ENCODE assay signal across 8 cellular contexts in the genomic region with DNA sequence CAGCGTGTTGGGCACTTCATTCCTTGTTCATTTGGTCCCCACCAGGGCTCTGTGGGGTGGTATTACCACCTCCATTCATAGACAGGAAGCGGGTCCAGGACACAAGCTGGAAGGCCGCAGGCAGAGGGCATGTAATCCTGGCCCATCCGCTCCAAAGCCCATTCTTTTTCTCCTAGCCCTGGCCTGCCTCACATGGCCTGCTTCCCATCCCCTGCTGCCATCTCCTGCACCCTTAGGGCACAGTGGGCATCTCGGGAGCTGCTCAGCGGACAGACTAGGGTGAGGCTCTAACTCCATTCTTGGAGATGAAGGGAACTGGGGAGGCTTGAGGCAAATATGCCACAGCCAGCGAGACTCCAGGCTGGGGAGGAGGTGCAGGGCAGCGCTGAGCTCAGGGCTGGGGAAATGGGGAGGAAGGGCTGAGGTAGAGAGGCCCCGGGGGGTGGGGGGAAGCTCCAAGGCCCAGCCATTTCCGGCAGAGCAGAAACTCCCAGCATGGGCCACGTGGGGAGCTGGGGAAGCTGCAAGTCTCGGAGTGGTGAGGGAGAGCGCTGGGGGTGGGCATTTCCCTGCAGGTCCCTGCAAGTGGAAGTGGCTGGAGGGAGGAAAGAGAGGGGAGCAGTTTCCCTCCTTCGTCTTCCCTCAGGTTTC. TPM values are rescaled to one million over a fixed set of nuclear protein-coding genes. Genes with fewer than 3 reads are reported as not detected.
DNase-seq lines count a peak whose midpoint lies in the region; ATAC-seq and TF ChIP-seq lines count a peak whose summit lies in the region.

No MANE protein-coding gene starts in this region.

- no peaks in the 10 kb centered on the region for H3K9me2 ChIP-seq in SK-N-SH

- no peaks in the 10 kb centered on the region for H3K36me3 ChIP-seq in SK-N-SH (replicated peaks in 1 of 2; ENCODE audit: control insufficient read depth in 1 of 2, insufficient read depth in 2 of 2, low read length in 1 of 2)
- H3K36me3 ChIP-seq in trophoblast cell (ENCODE audit: control insufficient read depth in 1 of 2, insufficient read depth in 2 of 2, low read length in 2 of 2): no peaks in the 10 kb centered on the region

- H3K27me3 ChIP-seq in SK-N-SH (ENCODE audit: insufficient read depth) (no peaks in the 10 kb centered on the region), trophoblast cell (ENCODE audit: insufficient read depth, low read length) (no peaks in the 10 kb centered on the region)

- H3K23ac ChIP-seq in trophoblast cell (ENCODE audit: low read length): no peak overlapping the region

- H3F3A ChIP-seq in SK-N-SH (replicated peaks; ENCODE audit: insufficient read depth): peaks cover 10% of the 10 kb centered on the region

- no peak overlapping the region for H2BK12ac ChIP-seq in trophoblast cell (ENCODE audit: low read length)

- no peak for TF ChIP-seq EP300 in SK-N-SH (IDR thresholded peaks at IDR 0.05; ENCODE audit: borderline replicate concordance in 1 of 2, low read depth in 1 of 2, low read length in 1 of 2)

- H4K8ac ChIP-seq in trophoblast cell (ENCODE audit: low read depth, low read length): peak overlapping the region; percentile 5

- H2BK5ac ChIP-seq in trophoblast cell (ENCODE audit: low read depth, low read length, poor library complexity): no peak overlapping the region

- no peak overlapping the region for H2BK120ac ChIP-seq in trophoblast cell (ENCODE audit: insufficient read depth, low read length, poor library complexity)

- peaks cover 2% of the 10 kb centered on the region for H3K79me1 ChIP-seq in trophoblast cell (ENCODE audit: low read length)

- H2AK5ac ChIP-seq in trophoblast cell (ENCODE audit: low read length): no peak overlapping the region

- no peak for ATAC-seq in GM19324 (IDR thresholded peaks at IDR 0.05; ENCODE audit: low FRiP score, unreplicated experiment)
- ATAC-seq in HG03521 (IDR thresholded peaks at IDR 0.05; ENCODE audit: unreplicated experiment): no peak

- DNase-seq in GM12865 (ENCODE audit: low read depth): peak; percentile 68
- peak; percentile 50 for DNase-seq in SK-N-SH
- DNase-seq in central memory CD4-positive, alpha-beta T cell: peak; percentile 42
- DNase-seq in trophoblast cell: no peak
- no peak for DNase-seq in germinal center (ENCODE audit: low spot score)
- no peak for DNase-seq in GM10266 (ENCODE audit: extremely low spot score)

- H3K4me1 ChIP-seq in SK-N-SH (ENCODE audit: control insufficient read depth in 1 of 2, insufficient read depth in 2 of 2, low read depth in 1 of 2, low read length in 1 of 2): peaks cover 4 to 6% of the 10 kb centered on the region in 2 experiments; a peak in 2 of 4 replicates
- peaks cover 11 to 13% of the 10 kb centered on the region in 2 experiments for H3K4me1 ChIP-seq in trophoblast cell (ENCODE audit: control insufficient read depth in 1 of 2, insufficient read depth in 2 of 2, low read length in 2 of 2)

- H4K12ac ChIP-seq in trophoblast cell (ENCODE audit: low read depth, low read length): no peak overlapping the region

- no peak overlapping the region for H3K18ac ChIP-seq in trophoblast cell (ENCODE audit: low read length)

- H3K79me2 ChIP-seq in SK-N-SH (ENCODE audit: insufficient read depth) (no peaks in the 10 kb centered on the region), trophoblast cell (ENCODE audit: control insufficient read depth, insufficient read depth, low read length, poor library complexity) (no peaks in the 10 kb centered on the region)

- TF ChIP-seq CTCF in GM12865 (IDR thresholded peaks at IDR 0.05; ENCODE audit: insufficient read depth, low read depth, low read length, missing control alignments) (no peak), SK-N-SH (IDR thresholded peaks at IDR 0.05) (no peak), GM10266 (IDR thresholded peaks at IDR 0.05; ENCODE audit: control insufficient read depth, insufficient read depth, low read depth, missing control alignments) (no peak)

- WGBS in SK-N-SH (ENCODE audit: low lambda C conversion rate): 72% methylated on average over 13 of the region's 14 CpGs
- WGBS in trophoblast cell (ENCODE audit: extremely low coverage, insufficient coverage, insufficient read length): no CpG with 5 or more reads among the region's 14 CpGs

- H3K4me2 ChIP-seq in SK-N-SH (no peak overlapping the region), trophoblast cell (ENCODE audit: low read length) (no peak overlapping the region)

- CTCF ChIA-PET in SK-N-SH (lab: Yijun Ruan, JAX): interaction anchor here (1.0 to 2.9 kb wide), 4 partner anchors 10 to 251 kb away, joined by 3 to 28 read pairs (median 4); no protein-coding TSS in a partner anchor

- H3K9me3 ChIP-seq in SK-N-SH (no peaks in the 10 kb centered on the region), trophoblast cell (ENCODE audit: insufficient read depth, low read depth, low read length) (no peaks in the 10 kb centered on the region)

- H3K27ac ChIP-seq in SK-N-SH (ENCODE audit: low read depth in 2 of 2, low read length in 1 of 2) (no peak overlapping the region), trophoblast cell (ENCODE audit: low read depth, low read length) (no peak overlapping the region)

- no peaks in the 10 kb centered on the region for H4K20me1 ChIP-seq in SK-N-SH (ENCODE audit: insufficient read depth)

- no peak overlapping the region for H3K4ac ChIP-seq in trophoblast cell (ENCODE audit: low read depth, low read length)

- no peak overlapping the region for H3K9ac ChIP-seq in SK-N-SH
- H3K9ac ChIP-seq in trophoblast cell (ENCODE audit: low read length): no peak overlapping the region

- H3K4me3 ChIP-seq in GM12865 (ENCODE audit: low read depth, low read length): no peak overlapping the region
- H3K4me3 ChIP-seq in SK-N-SH (ENCODE audit: low read depth in 2 of 2, low read length in 1 of 2): no peak overlapping the region
- H3K4me3 ChIP-seq in trophoblast cell (ENCODE audit: low read depth, low read length): no peak overlapping the region

- H2AFZ ChIP-seq in SK-N-SH (ENCODE audit: low read depth) (no peak overlapping the region), trophoblast cell (ENCODE audit: insufficient read depth, low read length, poor library complexity) (peak overlapping the region; percentile 15)

- H3K14ac ChIP-seq in trophoblast cell (ENCODE audit: low read length): peak overlapping the region; percentile 1

- no peak overlapping the region for H4K91ac ChIP-seq in trophoblast cell (ENCODE audit: low read depth, low read length)

- TF ChIP-seq RAD21 in SK-N-SH (IDR thresholded peaks at IDR 0.05; ENCODE audit: low read length): no peak

- POLR2A ChIA-PET in SK-N-SH (lab: Yijun Ruan, JAX): interaction anchor here (0.6 kb wide), 1 partner anchor 58 kb away, joined by 3 read pairs; the partner anchor contains the start of gene CENATAC

TF ChIP-seq in SK-N-SH, 30 proteins besides CTCF, POLR2A, EP300 and RAD21 (continues in another document):
- TF ChIP-seq RCOR1 (IDR thresholded peaks at IDR 0.05; ENCODE audit: low read length) (no peak), NFIC (IDR thresholded peaks at IDR 0.05; ENCODE audit: borderline replicate concordance) (no peak), GATA2 (CRISPR knock-in tag; IDR thresholded peaks at IDR 0.05) (no peak), ZBTB33 (IDR thresholded peaks at IDR 0.05; ENCODE audit: borderline replicate concordance, low read depth) (no peak)
- TF ChIP-seq, protein P1, sequence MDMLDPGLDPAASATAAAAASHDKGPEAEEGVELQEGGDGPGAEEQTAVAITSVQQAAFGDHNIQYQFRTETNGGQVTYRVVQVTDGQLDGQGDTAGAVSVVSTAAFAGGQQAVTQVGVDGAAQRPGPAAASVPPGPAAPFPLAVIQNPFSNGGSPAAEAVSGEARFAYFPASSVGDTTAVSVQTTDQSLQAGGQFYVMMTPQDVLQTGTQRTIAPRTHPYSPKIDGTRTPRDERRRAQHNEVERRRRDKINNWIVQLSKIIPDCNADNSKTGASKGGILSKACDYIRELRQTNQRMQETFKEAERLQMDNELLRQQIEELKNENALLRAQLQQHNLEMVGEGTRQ (IDR thresholded peaks at IDR 0.05; ENCODE audit: borderline replicate concordance, low read depth, low read length): no peak

RNA-seq across cellular contexts. Expression of gene BCL9L, which starts 14.3 kb away (rescaled TPM):
- polyA plus RNA-seq in SK-N-SH (2012; rRNA removed): 4.5 and 12.1 TPM in 2 replicates
- polyA plus RNA-seq in SK-N-SH (2012; cell fraction: cytosol; rRNA removed): 4.6 and 8.6 TPM in 2 replicates
- 21.7 and 24.0 TPM in 2 replicates for polyA plus RNA-seq in SK-N-SH (2012; cell fraction: nucleus; rRNA removed)
- polyA plus RNA-seq in trophoblast cell (2013): 187 and 191 TPM in 2 replicates

RNA-seq across cellular contexts. Expression of gene UPK2, which starts 16.0 kb away (rescaled TPM):
- polyA plus RNA-seq in SK-N-SH (2012; rRNA removed): 0.15 and 0.21 TPM in 2 replicates
- polyA plus RNA-seq in SK-N-SH (2012; cell fraction: cytosol; rRNA removed): 0.13 and 0.16 TPM in 2 replicates
- polyA plus RNA-seq in SK-N-SH (2012; cell fraction: nucleus; rRNA removed): 0.14 and 0.38 TPM in 2 replicates
- 2.8 and 3.2 TPM in 2 replicates for polyA plus RNA-seq in trophoblast cell (2013)

RNA-seq across cellular contexts. Expression of gene FOXR1, which starts 31.5 kb away (rescaled TPM):
- polyA plus RNA-seq in SK-N-SH (2012; rRNA removed): not detected in 2 replicates
- not detected in 2 replicates for polyA plus RNA-seq in SK-N-SH (2012; cell fraction: cytosol; rRNA removed)
- not detected in 2 replicates for polyA plus RNA-seq in SK-N-SH (2012; cell fraction: nucleus; rRNA removed)
- not detected in 2 replicates for polyA plus RNA-seq in trophoblast cell (2013)

RNA-seq across cellular contexts. Expression of gene CXCR5, which starts 56.4 kb away (rescaled TPM):
- polyA plus RNA-seq in SK-N-SH (2012; rRNA removed): 0.02 TPM in 1 of 2 replicates, not detected in the other
- not detected in 2 replicates for polyA plus RNA-seq in SK-N-SH (2012; cell fraction: cytosol; rRNA removed)
- not detected in 2 replicates for polyA plus RNA-seq in SK-N-SH (2012; cell fraction: nucleus; rRNA removed)
- 0.03 and 0.06 TPM in 2 replicates for polyA plus RNA-seq in trophoblast cell (2013)

RNA-seq across cellular contexts. Expression of gene CENATAC, which starts 57.9 kb away (rescaled TPM):
- polyA plus RNA-seq in SK-N-SH (2012; rRNA removed): 16.0 and 19.8 TPM in 2 replicates
- 5.4 and 6.3 TPM in 2 replicates for polyA plus RNA-seq in SK-N-SH (2012; cell fraction: cytosol; rRNA removed)
- 103 and 135 TPM in 2 replicates for polyA plus RNA-seq in SK-N-SH (2012; cell fraction: nucleus; rRNA removed)
- polyA plus RNA-seq in trophoblast cell (2013): 20.6 and 22.3 TPM in 2 replicates

Comparison
In these comparisons a context has a peak if more than half of its experiments do, and no peak if none do; other contexts are left out.
1. DNase-seq: peak in GM12865 (single experiment), SK-N-SH (single experiment) and central memory CD4-positive, alpha-beta T cell (single experiment); none in trophoblast cell (0 of 2), germinal center (single experiment) and GM10266 (single experiment).